ENCODE assay signal across 8 cellular contexts in genomic region chr11:117145393-117145761, GRCh38. TPM values are rescaled to one million over a fixed set of nuclear protein-coding genes. Genes with fewer than 3 reads are reported as not detected.
A peak's percentile ranks its signal among the peaks of the same experiment; 100 is the strongest.
DNase-seq lines count a peak whose midpoint lies in the region; ATAC-seq and TF ChIP-seq lines count a peak whose summit lies in the region.

No MANE protein-coding gene starts in this region.

- peaks cover 0 to 2% (median 0%) of the 10 kb centered on the region in 7 donors for H3K9me3 Mint-ChIP-seq in CD4-positive, CD25-positive, alpha-beta regulatory T cell

- no peaks in the 10 kb centered on the region for H3K9me3 ChIP-seq in CD4-positive, CD25-positive, alpha-beta regulatory T cell (ENCODE audit: control insufficient read depth in 2 of 2, low read length in 2 of 2)
- H3K9me3 ChIP-seq in T-helper 17 cell (ENCODE audit: control insufficient read depth, low read length, poor library complexity, severe bottlenecking) (no peaks in the 10 kb centered on the region), esophagus squamous epithelium (no peaks in the 10 kb centered on the region), neutrophil (no peaks in the 10 kb centered on the region)

- TF ChIP-seq CTCF in esophagus squamous epithelium (IDR thresholded peaks at IDR 0.05) (no peak), neutrophil (IDR thresholded peaks at IDR 0.05) (no peak)

- peaks cover 30% of the 10 kb centered on the region for H3K27me3 Mint-ChIP-seq in CD4-positive, CD25-positive, alpha-beta regulatory T cell
- peaks cover 4% of the 10 kb centered on the region for H3K27me3 Mint-ChIP-seq in T-helper 17 cell

- peaks cover 12% of the 10 kb centered on the region for H3K36me3 ChIP-seq in CD4-positive, CD25-positive, alpha-beta regulatory T cell (ENCODE audit: control insufficient read depth, insufficient read depth, low read length)
- H3K36me3 ChIP-seq in esophagus squamous epithelium (peaks cover 0 to 29% (median 6%) of the 10 kb centered on the region in 3 donors), neutrophil (peaks cover 16% of the 10 kb centered on the region)

- peaks cover 3% of the 10 kb centered on the region for H3K36me3 Mint-ChIP-seq in CD4-positive, CD25-positive, alpha-beta regulatory T cell
- peaks cover under 1% of the 10 kb centered on the region for H3K36me3 Mint-ChIP-seq in T-helper 17 cell (ENCODE audit: low read depth)

- peaks cover 22 to 60% (median 41%) of the 10 kb centered on the region in 4 donors for H3K4me1 Mint-ChIP-seq in CD4-positive, CD25-positive, alpha-beta regulatory T cell
- peaks cover 36% of the 10 kb centered on the region for H3K4me1 Mint-ChIP-seq in T-helper 17 cell

- H3K27me3 ChIP-seq in CD4-positive, CD25-positive, alpha-beta regulatory T cell (ENCODE audit: control insufficient read depth, insufficient read depth, low read length): no peaks in the 10 kb centered on the region
- H3K27me3 ChIP-seq in esophagus squamous epithelium (no peaks in the 10 kb centered on the region), neutrophil (no peaks in the 10 kb centered on the region)

- peak overlapping the region; percentile 91 to 99 (median 99) for H3K27ac Mint-ChIP-seq in CD4-positive, CD25-positive, alpha-beta regulatory T cell
- peak overlapping the region; percentile 94 for H3K27ac Mint-ChIP-seq in T-helper 17 cell

- H3K4me1 ChIP-seq in CD4-positive, CD25-positive, alpha-beta regulatory T cell (ENCODE audit: control insufficient read depth, insufficient read depth, low read length, poor library complexity, severe bottlenecking): peaks cover 34% of the 10 kb centered on the region
- H3K4me1 ChIP-seq in esophagus squamous epithelium: peaks cover 14 to 59% (median 34%) of the 10 kb centered on the region in 3 donors
- H3K4me1 ChIP-seq in neutrophil (ENCODE audit: control insufficient read depth in 1 of 2, insufficient read depth in 1 of 2, low read depth in 1 of 2, low read length in 1 of 2): peaks cover 21 to 29% of the 10 kb centered on the region in 2 experiments

- H3K4me3 Mint-ChIP-seq in CD4-positive, CD25-positive, alpha-beta regulatory T cell: peak overlapping the region; percentile 96 to 100 (median 98)
- peak overlapping the region; percentile 98 for H3K4me3 Mint-ChIP-seq in T-helper 17 cell

- WGBS in esophagus squamous epithelium, 2 donors: 0 to 2% methylated on average over 5 of the region's 5 CpGs

- peak overlapping the region; percentile 79 for H3K4me3 ChIP-seq in CD4-positive, CD25-positive, alpha-beta regulatory T cell (ENCODE audit: low read depth, low read length)
- H3K4me3 ChIP-seq in esophagus squamous epithelium (peak overlapping the region; percentile 83 to 91 (median 90)), neutrophil (ENCODE audit: low read depth in 1 of 2, low read length in 1 of 2) (peak overlapping the region; percentile 92 to 93)

- POLR2A ChIA-PET in HEK293T (lab: Yijun Ruan, JAX): interaction anchor here (0.6 to 4.1 kb wide), 7 partner anchors 17 to 372 kb away, joined by 3 to 58 read pairs (median 7); partner anchors contain the start of genes BUD13 and SIDT2

- DNase-seq in CD4-positive, CD25-positive, alpha-beta regulatory T cell: peak in 2 of 3 donors; percentile 9 to 35
- DNase-seq in HEK293T (ENCODE audit: extremely low spot score) (peak; percentile 59), T-helper 17 cell (no peak), esophagus squamous epithelium (lab: John Stamatoyannopoulos, UW) (no peak), NCI-H128 (lab: John Stamatoyannopoulos, UW; ENCODE audit: unreplicated experiment) (no peak)

- no peak for ATAC-seq in CD4-positive, CD25-positive, alpha-beta regulatory T cell (ENCODE audit: low read depth in 2 of 2)
- ATAC-seq in T-helper 17 cell (peak; percentile 17), HG03039 (IDR thresholded peaks at IDR 0.05; ENCODE audit: unreplicated experiment) (no peak), HG03196 (IDR thresholded peaks at IDR 0.05; ENCODE audit: unreplicated experiment) (no peak)

- CTCF ChIA-PET in HEK293T (lab: Yijun Ruan, JAX): interaction anchor here (0.6 to 0.9 kb wide), 3 partner anchors 9 to 167 kb away, joined by 3 to 6 read pairs (median 3); no protein-coding TSS in a partner anchor

- peak overlapping the region; percentile 83 for H3K27ac ChIP-seq in CD4-positive, CD25-positive, alpha-beta regulatory T cell (ENCODE audit: insufficient read depth, low read length, poor library complexity, severe bottlenecking)
- H3K27ac ChIP-seq in esophagus squamous epithelium (peak overlapping the region; percentile 94 to 97 (median 94)), neutrophil (peak overlapping the region; percentile 94)

- intact Hi-C loops in esophagus squamous epithelium (cut with DNase I): no loop called here

- TF ChIP-seq POLR2A in esophagus squamous epithelium (IDR thresholded peaks at IDR 0.05): no peak

TF ChIP-seq in HEK293T, 16 proteins besides CTCF, POLR2A, EP300 and RAD21:
- peak; percentile 88 for TF ChIP-seq PKNOX1 (IDR thresholded peaks at IDR 0.05)
- no peak for TF ChIP-seq L3MBTL2 (conservative IDR thresholded peaks at IDR 0.05)

RNA-seq across cellular contexts. Expression of gene PAFAH1B2, which starts 1.3 kb away (rescaled TPM):
- 43.3 TPM for total RNA-seq in CD4-positive, CD25-positive, alpha-beta regulatory T cell
- 10 to 100 TPM; 15.0 to 24.1 (median 16.9) TPM for polyA plus RNA-seq in CD4-positive, CD25-positive, alpha-beta regulatory T cell
- 10 to 100 TPM; 31.1 to 43.4 TPM for total RNA-seq in T-helper 17 cell
- total RNA-seq in esophagus squamous epithelium: 10 to 100 TPM; 33.2 to 64.0 (median 48.5) TPM

RNA-seq across cellular contexts. Expression of gene SIDT2, which starts 33.2 kb away (rescaled TPM):
- total RNA-seq in CD4-positive, CD25-positive, alpha-beta regulatory T cell: 129 TPM
- 1 to 10 TPM; 2.5 to 5.9 (median 4.6) TPM for polyA plus RNA-seq in CD4-positive, CD25-positive, alpha-beta regulatory T cell
- total RNA-seq in T-helper 17 cell (100 to 1,000 TPM; 106 to 118 TPM), esophagus squamous epithelium (10 to 100 TPM in 2 of 4 donors, 1 to 10 TPM in 2; 6.9 to 20.0 (median 9.4) TPM)

RNA-seq across cellular contexts. Expression of gene SIK3, which starts 47.1 kb away (rescaled TPM):
- 55.2 TPM for total RNA-seq in CD4-positive, CD25-positive, alpha-beta regulatory T cell
- polyA plus RNA-seq in CD4-positive, CD25-positive, alpha-beta regulatory T cell: 1 to 10 TPM; 7.0 to 9.8 (median 9.0) TPM
- total RNA-seq in T-helper 17 cell (10 to 100 TPM; 82.7 to 87.5 TPM), esophagus squamous epithelium (10 to 100 TPM; 16.2 to 35.1 (median 20.3) TPM)

RNA-seq across cellular contexts. Expression of gene TAGLN, which starts 53.8 kb away (rescaled TPM):
- total RNA-seq in CD4-positive, CD25-positive, alpha-beta regulatory T cell: 11.7 TPM
- 1 to 10 TPM in 1 of 4 donors, under 1 TPM in 3; 0.25 to 1.3 (median 0.64) TPM for polyA plus RNA-seq in CD4-positive, CD25-positive, alpha-beta regulatory T cell
- 1 to 10 TPM; 8.7 to 9.6 TPM for total RNA-seq in T-helper 17 cell
- 1,000 to 10,000 TPM in 1 of 4 donors, 100 to 1,000 TPM in 2, 10 to 100 TPM in 1; 64.8 to 1,356 (median 373) TPM for total RNA-seq in esophagus squamous epithelium

Comparison
In these comparisons a context has a peak if more than half of its experiments do, and no peak if none do; other contexts are left out.
1. DNase-seq: peak in CD4-positive, CD25-positive, alpha-beta regulatory T cell (2 of 3) and HEK293T (single experiment); none in T-helper 17 cell (0 of 3), esophagus squamous epithelium (single experiment) and NCI-H128 (single experiment).
2. Peak in every context shown above with its lines, with median percentiles within 50 percentile points of each other: H3K27ac ChIP-seq and H3K4me3 ChIP-seq.